In the genomic region with DNA sequence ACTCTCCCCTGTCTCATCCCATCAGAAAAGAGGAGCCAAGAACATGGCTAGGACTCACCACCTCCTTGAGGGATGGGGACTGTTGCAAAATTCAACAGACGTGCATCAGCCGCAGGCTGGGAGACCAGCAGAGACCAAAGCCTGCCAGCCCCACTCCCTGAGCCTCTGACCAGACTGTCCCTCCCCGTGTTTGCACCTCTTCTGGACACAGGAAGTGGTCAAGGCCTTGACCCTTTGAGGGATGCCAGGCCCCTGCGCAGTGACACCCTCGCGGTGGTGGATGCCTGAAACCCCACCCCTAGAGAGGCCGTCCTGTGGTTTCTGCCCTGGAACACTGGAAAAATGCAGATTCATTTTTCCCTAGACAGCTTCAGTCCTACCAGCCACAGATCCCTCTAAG, we compare ENCODE assay signal across 19 cellular contexts.
A peak's percentile ranks its signal among the peaks of the same experiment; 100 is the strongest.
DNase-seq lines count a peak whose midpoint lies in the region; TF ChIP-seq lines count a peak whose summit lies in the region.
"Had no signal": no experiment of that assay in that cellular context is flagged by ENCODE, and none has a peak within 500 bp of the region (broad histone marks: within the 10 kb centered on the region; RNA-seq: fewer than 3 reads in every experiment).

No MANE protein-coding gene starts in this region.

- H3K4me2 ChIP-seq in neural progenitor cell: no peak overlapping the region

- no peaks in the 10 kb centered on the region for H3K9me3 ChIP-seq in neural progenitor cell (ENCODE audit: low read depth)

- H3K4me3 ChIP-seq in neural progenitor cell: no peak overlapping the region

- TF ChIP-seq CTCF in neural progenitor cell (IDR thresholded peaks at IDR 0.05) (no peak), mesothelial cell of epicardium (IDR thresholded peaks at IDR 0.05; ENCODE audit: unreplicated experiment) (no peak)

- H3K4me1 Mint-ChIP-seq in neural progenitor cell: peaks cover 52% of the 10 kb centered on the region
- peaks cover under 1% of the 10 kb centered on the region for H3K4me1 Mint-ChIP-seq in mesothelial cell of epicardium
- H3K4me1 Mint-ChIP-seq: B cell had no signal

- peak overlapping the region; percentile 38 for H3K4me3 Mint-ChIP-seq in neural progenitor cell
- no peak overlapping the region for H3K4me3 Mint-ChIP-seq in mesothelial cell of epicardium
- H3K4me3 Mint-ChIP-seq: B cell had no signal

- no peak overlapping the region for H3K27ac Mint-ChIP-seq in neural progenitor cell
- no peak overlapping the region for H3K27ac Mint-ChIP-seq in mesothelial cell of epicardium
- H3K27ac Mint-ChIP-seq: B cell had no signal

- no peaks in the 10 kb centered on the region for H3K9me3 Mint-ChIP-seq in neural progenitor cell
- no peaks in the 10 kb centered on the region for H3K9me3 Mint-ChIP-seq in mesothelial cell of epicardium

- H3F3A ChIP-seq in neural progenitor cell (ENCODE audit: low read depth): no peaks in the 10 kb centered on the region

- no peaks in the 10 kb centered on the region for H3K27me3 ChIP-seq in neural progenitor cell

- H3K4me1 ChIP-seq in neural progenitor cell: peaks cover 22% of the 10 kb centered on the region

- H3K27ac ChIP-seq in neural progenitor cell: no peak overlapping the region
- H3K27ac ChIP-seq: 22Rv1, RWPE1 had no signal

- peaks cover 5% of the 10 kb centered on the region for H3K36me3 Mint-ChIP-seq in neural progenitor cell
- H3K36me3 Mint-ChIP-seq in mesothelial cell of epicardium: peaks cover 6% of the 10 kb centered on the region

- no peak overlapping the region for H2AFZ ChIP-seq in neural progenitor cell (replicated peaks)

- H4K20me1 ChIP-seq in neural progenitor cell (ENCODE audit: low read depth): no peaks in the 10 kb centered on the region

- no peaks in the 10 kb centered on the region for H3K79me2 ChIP-seq in neural progenitor cell (ENCODE audit: low read depth)

- DNase-seq in A172 (ENCODE audit: low spot score) (peak; percentile 60), amniotic epithelial cell (ENCODE audit: low read depth) (peak; percentile 76), islet precursor cell (peak; percentile 72), neural progenitor cell (ENCODE audit: low spot score) (no peak), GM03348 (ENCODE audit: low spot score) (no peak), NCI-H748 (lab: John Stamatoyannopoulos, UW; ENCODE audit: unreplicated experiment) (no peak), mesothelial cell of epicardium (ENCODE audit: low spot score in 2 of 2, unreplicated experiment in 2 of 2) (no peak), NCI-H82 treated with DMSO at 0.1 percent for 48 hours (lab: John Stamatoyannopoulos, UW; ENCODE audit: unreplicated experiment) (no peak)
- DNase-seq: GDM1, GOT3, NCI-H1105 treated with DMSO at 0.1 percent for 48 hours, NCI-H1694, NCI-H2081 treated with DMSO at 0.1 percent for 48 hours, NCI-H510A, NCI-H82, PC-3 had no signal

- H3K9ac ChIP-seq in neural progenitor cell: no peak overlapping the region

- H3K27me3 Mint-ChIP-seq in neural progenitor cell (ENCODE audit: insufficient read depth, low read depth) (no peaks in the 10 kb centered on the region), mesothelial cell of epicardium (ENCODE audit: low read depth) (no peaks in the 10 kb centered on the region)
- H3K27me3 Mint-ChIP-seq: B cell had no signal

- H3K36me3 ChIP-seq in neural progenitor cell: no peaks in the 10 kb centered on the region

Comparison
In these comparisons a context has a peak if more than half of its experiments do, and no peak if none do; other contexts are left out.
1. DNase-seq: peak in A172 (single experiment), amniotic epithelial cell (single experiment) and islet precursor cell (single experiment); none in neural progenitor cell (single experiment), GM03348 (single experiment), NCI-H748 (single experiment), mesothelial cell of epicardium (0 of 2) and NCI-H82 treated with DMSO at 0.1 percent for 48 hours (single experiment).